In the genomic region with DNA sequence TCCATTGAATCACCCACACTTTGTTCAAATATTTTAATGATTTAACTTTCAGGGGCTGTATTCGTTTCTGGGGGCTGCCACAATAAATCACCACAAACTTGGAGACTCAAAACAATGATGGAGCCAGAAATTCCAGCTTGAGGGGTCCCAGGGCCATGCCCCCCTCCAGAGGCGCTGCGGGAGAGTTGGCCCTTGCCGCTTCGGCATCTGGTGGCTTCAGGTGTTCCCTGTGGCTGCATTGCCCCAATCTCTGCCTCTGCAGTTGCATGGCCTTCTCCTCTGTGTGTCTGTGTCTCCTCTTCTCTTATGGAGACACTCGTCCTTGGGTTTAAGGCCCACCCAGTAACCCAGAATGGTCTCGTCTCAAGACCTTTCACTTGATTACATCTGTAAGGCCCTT, we compare ENCODE assay signal across 19 cellular contexts.
A peak's percentile ranks its signal among the peaks of the same experiment; 100 is the strongest.
DNase-seq lines count a peak whose midpoint lies in the region; ATAC-seq, FAIRE-seq and TF ChIP-seq lines count a peak whose summit lies in the region.
"Had no signal": no experiment of that assay in that cellular context is flagged by ENCODE, and none has a peak within 500 bp of the region (broad histone marks: within the 10 kb centered on the region; RNA-seq: fewer than 3 reads in every experiment).

No MANE protein-coding gene starts in this region.

- no peaks in the 10 kb centered on the region for H3F3A ChIP-seq in neural progenitor cell (ENCODE audit: low read depth)

- H3K27me3 ChIP-seq in K562 (ENCODE audit: control insufficient read depth in 2 of 2, insufficient read depth in 2 of 2, low read length in 2 of 2): peaks cover 0 to 18% of the 10 kb centered on the region in 2 experiments; a peak in 3 of 5 replicates
- H3K27me3 ChIP-seq in endodermal cell (ENCODE audit: control insufficient read depth, insufficient read depth, low read length, poor library complexity, severe bottlenecking): no peaks in the 10 kb centered on the region
- no peaks in the 10 kb centered on the region for H3K27me3 ChIP-seq in neural progenitor cell
- H3K27me3 ChIP-seq: BE2C had no signal

- TF ChIP-seq POLR2A in K562 (conservative IDR thresholded peaks at IDR 0.05): no peak

- H3K9me1 ChIP-seq in K562 (ENCODE audit: control insufficient read depth, insufficient read depth, low read length): no peaks in the 10 kb centered on the region

- H4K20me1 ChIP-seq in K562 (replicated peaks; ENCODE audit: control insufficient read depth, insufficient read depth, low read length) (no peaks in the 10 kb centered on the region; the same call in 1 of the 2 replicates), neural progenitor cell (ENCODE audit: low read depth) (no peaks in the 10 kb centered on the region)

- CTCF ChIA-PET in K562 (lab: Yijun Ruan, JAX; ENCODE audit: low intra/inter-chr PET ratio): no interaction called here

- peaks cover 2% of the 10 kb centered on the region for H3K27me3 Mint-ChIP-seq in endodermal cell (ENCODE audit: insufficient read depth)
- H3K27me3 Mint-ChIP-seq in neural progenitor cell (ENCODE audit: insufficient read depth, low read depth): peaks cover 5% of the 10 kb centered on the region
- H3K27me3 Mint-ChIP-seq in activated T-cell treated with anti-CD3 and anti-CD28 coated beads, Interleukin-2, amount 50 U/mL, for 24 hours: no peaks in the 10 kb centered on the region
- H3K27me3 Mint-ChIP-seq: CD8-positive, alpha-beta memory T cell had no signal

- intact Hi-C loops in K562 (cut with micrococcal nuclease) (no loop called here), posterior vena cava (cut with DNase I) (no loop called here)

- TF ChIP-seq EP300 in K562 (IDR thresholded peaks at IDR 0.05; ENCODE audit: low read length): no peak

- H3K27ac ChIP-seq in K562 (ENCODE audit: extremely low read depth, low read depth, low read length) (no peak overlapping the region), endodermal cell (ENCODE audit: low read depth, low read length) (no peak overlapping the region), neural progenitor cell (no peak overlapping the region)

- H3K36me3 ChIP-seq in K562 (ENCODE audit: control insufficient read depth, insufficient read depth, low read length) (no peaks in the 10 kb centered on the region), endodermal cell (ENCODE audit: control insufficient read depth, insufficient read depth, low read length) (no peaks in the 10 kb centered on the region), neural progenitor cell (no peaks in the 10 kb centered on the region)
- H3K36me3 ChIP-seq: BE2C, HAP-1 had no signal

- no TSS peak for BruUV-seq in K562 (replicated peaks; lab: Mats Ljungman, UMichigan)

- H3K79me2 ChIP-seq in K562 (ENCODE audit: control insufficient read depth, insufficient read depth, low read length) (no peaks in the 10 kb centered on the region), neural progenitor cell (ENCODE audit: low read depth) (no peaks in the 10 kb centered on the region)

- H3K9ac ChIP-seq in K562 (ENCODE audit: insufficient read depth in 1 of 2, low read depth in 2 of 2, low read length in 2 of 2): no peak overlapping the region
- H3K9ac ChIP-seq in endodermal cell (ENCODE audit: extremely low read depth, low read length, poor library complexity, severe bottlenecking): no peak overlapping the region
- H3K9ac ChIP-seq in neural progenitor cell: no peak overlapping the region

- ATAC-seq in K562 (peak; percentile 43), HG02798 (IDR thresholded peaks at IDR 0.05; ENCODE audit: poor library complexity, unreplicated experiment) (no peak)
- ATAC-seq: GM12878 had no signal

- in situ Hi-C loops in K562 (cut with MboI): no loop called here

- no peak for TF ChIP-seq CTCF in K562 (IDR thresholded peaks at IDR 0.05 in 2 of 3, conservative IDR thresholded peaks at IDR 0.05 in 1 of 3; ENCODE audit: insufficient read depth in 2 of 3, low read depth in 1 of 3, low read length in 3 of 3)
- no peak for TF ChIP-seq CTCF in endodermal cell (conservative IDR thresholded peaks at IDR 0.05)
- no peak for TF ChIP-seq CTCF in neural progenitor cell (IDR thresholded peaks at IDR 0.05)

- FAIRE-seq in K562 (lab: Jason Lieb, UNC): peak; percentile 44
- FAIRE-seq: A204.1, GM12878 had no signal

- DNase-seq in K562 (ENCODE audit: extremely low read depth in 1 of 4, low spot score in 3 of 4): no peak
- DNase-seq in endodermal cell: peak; percentile 37
- no peak for DNase-seq in neural progenitor cell (ENCODE audit: low spot score)
- DNase-seq in activated T-cell treated with anti-CD3 and anti-CD28 coated beads, Interleukin-2, amount 50 U/mL, for 24 hours: no peak
- no peak for DNase-seq in posterior vena cava (ENCODE audit: low spot score)
- DNase-seq: ACHN; BE2C; C1 segment of cervical spinal cord; CD4-positive, CD25-positive, alpha-beta regulatory T cell; CD8-positive, alpha-beta memory T cell; COR-L47; DMS 273 treated with DMSO at 0.1 percent for 48 hours; DMS53; DND-41; EL had no signal

- H3K4me2 ChIP-seq in K562 (ENCODE audit: insufficient read depth, low read length) (no peak overlapping the region), neural progenitor cell (no peak overlapping the region)

- H3K4me3 ChIP-seq in K562 (no peak overlapping the region), endodermal cell (ENCODE audit: low read length) (no peak overlapping the region), neural progenitor cell (no peak overlapping the region)
- H3K4me3 ChIP-seq: GM12878, HAP-1 had no signal

- H3K36me3 Mint-ChIP-seq in endodermal cell (ENCODE audit: low read depth) (no peaks in the 10 kb centered on the region), neural progenitor cell (peaks cover 4% of the 10 kb centered on the region)
- H3K36me3 Mint-ChIP-seq in activated T-cell treated with anti-CD3 and anti-CD28 coated beads, Interleukin-2, amount 50 U/mL, for 24 hours (ENCODE audit: low read depth): no peaks in the 10 kb centered on the region
- H3K36me3 Mint-ChIP-seq: CD4-positive, CD25-positive, alpha-beta regulatory T cell; CD8-positive, alpha-beta memory T cell had no signal

- 22% methylated on average over 7 of the region's 7 CpGs for WGBS in K562 (ENCODE audit: insufficient coverage, low coverage, missing lambda C conversion rate)
- WGBS in endodermal cell (ENCODE audit: insufficient coverage in 1 of 2, insufficient read length in 1 of 2), 2 experiments: 92 to 94% methylated on average over 3 to 7 of the region's 7 CpGs

- H2AFZ ChIP-seq in K562 (ENCODE audit: low read depth, low read length) (no peak overlapping the region), neural progenitor cell (replicated peaks) (no peak overlapping the region)

- H3K4me1 ChIP-seq in K562 (replicated peaks in 1 of 2; ENCODE audit: control insufficient read depth in 2 of 2, insufficient read depth in 2 of 2, low read length in 2 of 2): peaks cover 17 to 20% of the 10 kb centered on the region in 2 experiments; a peak in 4 of 5 replicates
- H3K4me1 ChIP-seq in endodermal cell (ENCODE audit: control insufficient read depth, insufficient read depth, low read length): no peaks in the 10 kb centered on the region
- H3K4me1 ChIP-seq in neural progenitor cell: peaks cover 11% of the 10 kb centered on the region
- H3K4me1 ChIP-seq: BE2C had no signal

- POLR2A ChIA-PET in K562 (lab: Yijun Ruan, JAX): no interaction called here

- no peak overlapping the region for H3K4me3 Mint-ChIP-seq in endodermal cell
- peak overlapping the region; percentile 38 for H3K4me3 Mint-ChIP-seq in neural progenitor cell
- H3K4me3 Mint-ChIP-seq in activated T-cell treated with anti-CD3 and anti-CD28 coated beads, Interleukin-2, amount 50 U/mL, for 24 hours: no peak overlapping the region
- H3K4me3 Mint-ChIP-seq: CD4-positive, CD25-positive, alpha-beta regulatory T cell; CD8-positive, alpha-beta memory T cell had no signal

- peaks cover 8% of the 10 kb centered on the region for H3K4me1 Mint-ChIP-seq in endodermal cell
- H3K4me1 Mint-ChIP-seq in neural progenitor cell: peaks cover 43% of the 10 kb centered on the region
- H3K4me1 Mint-ChIP-seq in activated T-cell treated with anti-CD3 and anti-CD28 coated beads, Interleukin-2, amount 50 U/mL, for 24 hours (ENCODE audit: low read depth): no peaks in the 10 kb centered on the region
- H3K4me1 Mint-ChIP-seq: CD4-positive, CD25-positive, alpha-beta regulatory T cell had no signal

- H3K9me3 Mint-ChIP-seq in endodermal cell: peaks cover 6% of the 10 kb centered on the region
- peaks cover 6% of the 10 kb centered on the region for H3K9me3 Mint-ChIP-seq in neural progenitor cell
- H3K9me3 Mint-ChIP-seq in activated T-cell treated with anti-CD3 and anti-CD28 coated beads, Interleukin-2, amount 50 U/mL, for 24 hours: no peaks in the 10 kb centered on the region
- H3K9me3 Mint-ChIP-seq: CD4-positive, CD25-positive, alpha-beta regulatory T cell had no signal

- no peak for TF ChIP-seq RAD21 in K562 (CRISPR knock-in tag; conservative IDR thresholded peaks at IDR 0.05 in 1 of 2, IDR thresholded peaks at IDR 0.05 in 1 of 2)

- H3K9me3 ChIP-seq in K562 (replicated peaks; ENCODE audit: control insufficient read depth, insufficient read depth, low read depth, low read length): no peaks in the 10 kb centered on the region
- no peaks in the 10 kb centered on the region for H3K9me3 ChIP-seq in endodermal cell (ENCODE audit: control insufficient read depth, low read length)
- H3K9me3 ChIP-seq in neural progenitor cell (ENCODE audit: low read depth): no peaks in the 10 kb centered on the region
- H3K9me3 ChIP-seq: BE2C, HAP-1 had no signal

- H3K27ac Mint-ChIP-seq in endodermal cell: no peak overlapping the region
- H3K27ac Mint-ChIP-seq in neural progenitor cell: peak overlapping the region; percentile 69
- no peak overlapping the region for H3K27ac Mint-ChIP-seq in activated T-cell treated with anti-CD3 and anti-CD28 coated beads, Interleukin-2, amount 50 U/mL, for 24 hours
- H3K27ac Mint-ChIP-seq: CD4-positive, CD25-positive, alpha-beta regulatory T cell had no signal
